Comparison of ENCODE assay signal across 11 cellular contexts in the genomic region with DNA sequence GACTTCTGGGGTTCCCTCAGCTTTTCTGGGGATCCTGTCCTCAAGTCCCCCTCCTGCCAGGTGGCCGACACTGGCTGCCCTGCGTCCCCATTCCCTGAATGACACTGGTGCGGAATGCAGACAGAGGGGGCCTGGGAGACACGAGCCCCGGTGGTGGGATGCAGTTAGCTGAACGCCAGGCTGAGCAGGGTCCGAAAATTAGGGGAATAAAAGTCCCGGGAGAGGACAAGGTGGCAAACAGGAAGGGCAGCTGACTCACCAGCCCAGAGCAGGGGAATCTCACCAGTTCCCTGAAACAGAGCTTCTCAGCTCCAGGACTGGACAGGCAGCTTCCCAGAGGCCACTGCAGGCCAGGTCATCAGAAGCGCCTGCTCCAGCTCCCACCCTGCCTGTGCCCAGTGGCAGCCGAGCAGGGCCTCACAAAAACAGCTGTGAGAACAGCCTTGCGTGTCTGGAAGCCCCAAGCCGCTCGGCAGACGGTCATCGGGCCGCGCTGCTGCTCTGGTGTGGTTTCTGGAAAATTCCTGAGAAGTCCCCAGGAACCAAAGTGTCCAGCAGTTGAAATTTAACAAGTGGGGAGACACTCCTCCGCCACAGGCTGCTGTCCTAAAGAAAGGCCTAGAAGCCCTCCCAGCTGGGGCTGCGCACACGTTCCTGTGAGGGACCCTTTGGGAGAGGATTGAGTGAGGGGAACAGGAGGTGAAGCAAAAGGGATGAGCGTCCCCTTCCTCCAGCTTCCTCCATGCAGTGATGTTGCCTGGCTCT. TPM values are rescaled to one million over a fixed set of nuclear protein-coding genes. Genes with fewer than 3 reads are reported as not detected.
A peak's percentile ranks its signal among the peaks of the same experiment; 100 is the strongest.
DNase-seq lines count a peak whose midpoint lies in the region; ATAC-seq, FAIRE-seq and TF ChIP-seq lines count a peak whose summit lies in the region.
"Had no signal": no experiment of that assay in that cellular context is flagged by ENCODE, and none has a peak within 500 bp of the region (broad histone marks: within the 10 kb centered on the region; RNA-seq: fewer than 3 reads in every experiment).

No MANE protein-coding gene starts in this region.

- H3K27ac ChIP-seq in A673 (ENCODE audit: low read depth, low read length, poor library complexity, severe bottlenecking) (peak overlapping the region; percentile 23), astrocyte (ENCODE audit: low read depth, low read length) (peak overlapping the region; percentile 66), lower lobe of right lung (peak overlapping the region; percentile 73)

- DNase-seq in A673 (ENCODE audit: low spot score) = no peak
- peak; percentile 94 for DNase-seq in HFFc6
- peak; percentile 62 for DNase-seq in astrocyte (ENCODE audit: low read depth)
- no peak for DNase-seq in lower lobe of right lung
- DNase-seq in superior temporal gyrus (ENCODE audit: extremely low spot score) = no peak
- DNase-seq: activated gamma-delta T cell; Caco-2; stimulated activated CD4-positive, alpha-beta T cell treated with anti-CD3 and anti-CD28 coated beads, Interleukin-4, amount 100 ng/mL, for 24 hours had no signal

- no peaks in the 10 kb centered on the region for H3K79me2 ChIP-seq in astrocyte (ENCODE audit: insufficient read depth, low read length)

- POLR2A ChIA-PET in A673 (lab: Charles Lee; ENCODE audit: low non-redundant PET) = no interaction called here

- H3K4me1 ChIP-seq in A673 (ENCODE audit: insufficient read depth, low read length, poor library complexity, severe bottlenecking) (peaks cover 12% of the 10 kb centered on the region), astrocyte (ENCODE audit: insufficient read depth, low read length) (peaks cover 40% of the 10 kb centered on the region), lower lobe of right lung (peaks cover 42% of the 10 kb centered on the region)
- H3K4me1 ChIP-seq: Caco-2 had no signal

- peak overlapping the region; percentile 42 for H3K4me3 Mint-ChIP-seq in HFFc6
- no peak overlapping the region for H3K4me3 Mint-ChIP-seq in astrocyte (ENCODE audit: unreplicated experiment)

- H2AFZ ChIP-seq in astrocyte (ENCODE audit: low read depth, low read length) = no peak overlapping the region

- H3K4me1 Mint-ChIP-seq in HFFc6 (ENCODE audit: low read depth) (peaks cover 60% of the 10 kb centered on the region), astrocyte (ENCODE audit: low read depth, unreplicated experiment) (peaks cover 34% of the 10 kb centered on the region)

- no peaks in the 10 kb centered on the region for H3K27me3 ChIP-seq in A673 (replicated peaks; ENCODE audit: insufficient read depth, low read depth, low read length, poor library complexity)
- H3K27me3 ChIP-seq in astrocyte (ENCODE audit: insufficient read depth, low read length) = no peaks in the 10 kb centered on the region
- no peaks in the 10 kb centered on the region for H3K27me3 ChIP-seq in lower lobe of right lung (ENCODE audit: low read depth)

- peak overlapping the region; percentile 76 for H3K9ac ChIP-seq in astrocyte (ENCODE audit: low read length)

- TF ChIP-seq CTCF in A673 (conservative IDR thresholded peaks at IDR 0.05; ENCODE audit: low read depth, low read length) = no peak
- no peak for TF ChIP-seq CTCF in HFFc6 (IDR thresholded peaks at IDR 0.05)
- no peak for TF ChIP-seq CTCF in astrocyte (IDR thresholded peaks at IDR 0.05; ENCODE audit: insufficient read depth, low read depth, low read length)
- TF ChIP-seq CTCF in lower lobe of right lung (IDR thresholded peaks at IDR 0.05) = no peak

- BruUV-seq in A673 (replicated peaks; lab: Mats Ljungman, UMichigan) = no TSS peak

- H3K9me3 ChIP-seq in A673 (ENCODE audit: low read depth, low read length, poor library complexity, severe bottlenecking) (no peaks in the 10 kb centered on the region), astrocyte (ENCODE audit: insufficient read depth, low read depth, low read length) (no peaks in the 10 kb centered on the region), lower lobe of right lung (no peaks in the 10 kb centered on the region)
- H3K9me3 ChIP-seq: Caco-2 had no signal

- H3K36me3 Mint-ChIP-seq in HFFc6 (ENCODE audit: low read depth) (peaks cover 31% of the 10 kb centered on the region), astrocyte (ENCODE audit: low read depth, unreplicated experiment) (peaks cover 3% of the 10 kb centered on the region)

- intact Hi-C loops in A673 (cut with micrococcal nuclease; ENCODE audit: unreplicated experiment) = no loop called here
- intact Hi-C loops in lower lobe of right lung (cut with DNase I) = no loop called here

- peak overlapping the region; percentile 98 for H3K27ac Mint-ChIP-seq in HFFc6
- peak overlapping the region; percentile 84 for H3K27ac Mint-ChIP-seq in astrocyte (ENCODE audit: unreplicated experiment)

- H3K4me3 ChIP-seq in A673 (ENCODE audit: low read depth, low read length, poor library complexity, severe bottlenecking) (no peak overlapping the region), astrocyte (ENCODE audit: insufficient read depth, low read depth, low read length) (no peak overlapping the region), lower lobe of right lung (no peak overlapping the region)

- FAIRE-seq in astrocyte (lab: Jason Lieb, UNC) = peak; percentile 65

- H4K20me1 ChIP-seq in astrocyte (ENCODE audit: insufficient read depth, low read length) = no peaks in the 10 kb centered on the region

- peaks cover 14% of the 10 kb centered on the region for H3K27me3 Mint-ChIP-seq in HFFc6 (ENCODE audit: insufficient read depth)
- no peaks in the 10 kb centered on the region for H3K27me3 Mint-ChIP-seq in astrocyte (ENCODE audit: low read depth, unreplicated experiment)

- ATAC-seq in lower lobe of right lung = no peak
- ATAC-seq in HG02870 (IDR thresholded peaks at IDR 0.05; ENCODE audit: unreplicated experiment) = no peak
- no peak for ATAC-seq in GM18907 (IDR thresholded peaks at IDR 0.05; ENCODE audit: unreplicated experiment)
- no peak for ATAC-seq in HG02852 (IDR thresholded peaks at IDR 0.05; ENCODE audit: unreplicated experiment)

- H3K9me3 Mint-ChIP-seq in HFFc6 (peaks cover 5% of the 10 kb centered on the region; the same call in 1 of the 2 replicates), astrocyte (ENCODE audit: unreplicated experiment) (no peaks in the 10 kb centered on the region)

- CTCF ChIA-PET in A673 (lab: Charles Lee) = no interaction called here

- peak overlapping the region; percentile 40 for H3K4me2 ChIP-seq in astrocyte (ENCODE audit: low read length)

- H3K36me3 ChIP-seq in A673 (ENCODE audit: insufficient read depth, low read length, poor library complexity, severe bottlenecking) (no peaks in the 10 kb centered on the region), astrocyte (ENCODE audit: insufficient read depth, low read length) (no peaks in the 10 kb centered on the region), lower lobe of right lung (no peaks in the 10 kb centered on the region)

RNA-seq across cellular contexts. Expression of gene EXOC3, which starts 47.6 kb away (rescaled TPM):
- total RNA-seq in A673 (2021) = 46.7 and 53.8 TPM in 2 replicates
- 10 to 100 TPM; 46.8 to 54.1 (median 50.3) TPM for total RNA-seq in HFFc6 (2021; fragmentation: NEBNext Ultra II Directional; extraction: Animal tissue kit (Norgen Biotek cat#: 25700))
- 36.7 and 37.9 TPM in 2 replicates for total RNA-seq in astrocyte
- total RNA-seq in lower lobe of right lung = 58.9 TPM

Comparison
In these comparisons a context has a peak if more than half of its experiments do, and no peak if none do; other contexts are left out.
1. DNase-seq: peak in HFFc6 (single experiment) and astrocyte (single experiment); none in A673 (single experiment), lower lobe of right lung (single experiment) and superior temporal gyrus (single experiment).
2. H3K27ac ChIP-seq: peak in every context shown above with its lines; median percentile 73 in lower lobe of right lung; 66 in astrocyte; 23 in A673.